ENCODE assay signal across 14 cellular contexts in the genomic region with DNA sequence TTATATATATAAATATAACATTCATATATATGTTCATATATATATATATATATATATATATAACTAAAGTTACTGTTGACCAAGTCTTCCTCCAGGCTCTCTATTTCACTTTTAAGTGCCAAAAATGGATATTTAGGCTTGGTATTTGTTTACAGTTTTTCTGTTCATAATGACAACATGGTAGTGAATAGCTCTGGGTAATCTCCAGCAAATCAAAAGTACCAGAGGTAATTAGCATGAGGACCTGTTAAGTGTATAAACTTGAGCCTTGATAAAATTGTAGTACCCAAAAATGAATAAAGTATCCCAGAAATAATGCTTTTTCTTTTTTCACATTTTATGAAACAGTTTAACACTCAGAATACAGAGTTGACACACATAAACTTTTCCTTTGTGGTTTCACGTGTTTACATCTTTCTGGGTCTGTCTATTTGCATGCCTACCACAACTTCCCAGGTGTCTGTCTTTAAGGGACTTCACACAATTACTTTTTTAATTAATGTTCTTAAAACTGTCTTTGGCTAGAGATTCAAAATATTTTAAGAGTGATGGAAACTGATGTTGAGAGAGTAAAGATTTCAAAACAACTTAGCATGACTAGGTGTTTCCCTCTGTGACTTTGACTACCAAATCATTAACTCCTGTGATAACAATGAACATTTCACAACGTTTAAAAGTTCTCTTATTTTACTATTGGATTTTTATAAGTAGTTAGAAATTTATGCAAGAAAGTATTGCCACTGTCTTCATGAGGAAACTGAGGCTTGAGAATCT. TPM values are rescaled to one million over a fixed set of nuclear protein-coding genes. Genes with fewer than 3 reads are reported as not detected.
A peak's percentile ranks its signal among the peaks of the same experiment; 100 is the strongest.
DNase-seq lines count a peak whose midpoint lies in the region; ATAC-seq, FAIRE-seq and TF ChIP-seq lines count a peak whose summit lies in the region.
"Had no signal": no experiment of that assay in that cellular context is flagged by ENCODE, and none has a peak within 500 bp of the region (broad histone marks: within the 10 kb centered on the region; RNA-seq: fewer than 3 reads in every experiment).

No MANE protein-coding gene starts in this region.

- H3K27ac Mint-ChIP-seq in T-helper 2 cell treated with Interferon-gamma antibody and Interleukin-4, amounts not matched to agents 5 μg/mL and 100 μg/mL, for 36 hours = peak overlapping the region; percentile 49
- H3K27ac Mint-ChIP-seq: dendritic cell treated with granulocyte-macrophage colony-stimulating factor and Interleukin-4, amounts not matched to agents 40 ng/mL and 50 ng/mL, for 4 days had no signal

- CTCF ChIA-PET in HepG2 (lab: Yijun Ruan, JAX; ENCODE audit: low intra/inter-chr PET ratio, low total read pairs) = no interaction called here

- no peak overlapping the region for H2BK120ac ChIP-seq in mesendoderm (ENCODE audit: low read depth, low read length)

- TF ChIP-seq POLR2A in HepG2 (IDR thresholded peaks at IDR 0.05; ENCODE audit: insufficient read depth in 1 of 2, low read depth in 2 of 2, low read length in 2 of 2) (no peak), gastrocnemius medialis (IDR thresholded peaks at IDR 0.05) (no peak)

- H2BK15ac ChIP-seq in mesendoderm (replicated peaks; ENCODE audit: low read depth) = no peak overlapping the region

- no peak overlapping the region for H3K4ac ChIP-seq in mesendoderm (ENCODE audit: low read depth, low read length)

- peaks cover 2% of the 10 kb centered on the region for H3K79me1 ChIP-seq in mesendoderm (ENCODE audit: low read length)

- H3K4me1 ChIP-seq in HepG2 (ENCODE audit: insufficient read depth, low read length) = no peaks in the 10 kb centered on the region
- no peaks in the 10 kb centered on the region for H3K4me1 ChIP-seq in mesendoderm (ENCODE audit: control insufficient read depth, low read depth, low read length)
- H3K4me1 ChIP-seq in gastrocnemius medialis = no peaks in the 10 kb centered on the region

- peaks cover 10% of the 10 kb centered on the region for H3K36me3 Mint-ChIP-seq in T-helper 2 cell treated with Interferon-gamma antibody and Interleukin-4, amounts not matched to agents 5 μg/mL and 100 μg/mL, for 36 hours (ENCODE audit: low read depth)

- H3K4me2 ChIP-seq in HepG2 (ENCODE audit: low read depth, low read length) (no peak overlapping the region), mesendoderm (ENCODE audit: low read length) (no peak overlapping the region)

- H3K36me3 ChIP-seq in HepG2 (replicated peaks in 1 of 2; ENCODE audit: control insufficient read depth in 1 of 2, insufficient read depth in 2 of 2, low read length in 2 of 2) (peaks cover 7 to 22% of the 10 kb centered on the region in 2 experiments; a peak in 4 of 5 replicates), mesendoderm (ENCODE audit: control insufficient read depth, insufficient read depth, low read length) (no peaks in the 10 kb centered on the region), gastrocnemius medialis (peaks cover 0 to 28% of the 10 kb centered on the region in 2 donors)

- no peak overlapping the region for H2AFZ ChIP-seq in HepG2 (ENCODE audit: low read length)

- POLR2A ChIA-PET in HepG2 (lab: Yijun Ruan, JAX) = no interaction called here

- DNase-seq in AG10803 (ENCODE audit: low read depth) = peak; percentile 12
- DNase-seq in GM18507 (ENCODE audit: extremely low spot score, insufficient read length, low read depth) = no peak
- DNase-seq in T-helper 2 cell treated with Interferon-gamma antibody and Interleukin-4, amounts not matched to agents 5 μg/mL and 100 μg/mL, for 36 hours (ENCODE audit: low spot score) = no peak
- DNase-seq in fibroblast of villous mesenchyme (ENCODE audit: low read depth) = peak; percentile 57
- DNase-seq in HepG2 (ENCODE audit: low spot score) = no peak
- DNase-seq in mesendoderm = no peak
- DNase-seq in DMS79 treated with DMSO at 0.1 percent for 48 hours (lab: John Stamatoyannopoulos, UW) = no peak
- DNase-seq in gastrocnemius medialis = no peak
- DNase-seq: C1 segment of cervical spinal cord, Kasumi-1 had no signal

- intact Hi-C loops in HepG2 (cut with micrococcal nuclease; ENCODE audit: unreplicated experiment) = no loop called here
- intact Hi-C loops in gastrocnemius medialis (cut with DNase I; ENCODE audit: low total_unique reads) = no loop called here

- no peaks in the 10 kb centered on the region for H3K9me3 Mint-ChIP-seq in T-helper 2 cell treated with Interferon-gamma antibody and Interleukin-4, amounts not matched to agents 5 μg/mL and 100 μg/mL, for 36 hours
- H3K9me3 Mint-ChIP-seq: dendritic cell treated with granulocyte-macrophage colony-stimulating factor and Interleukin-4, amounts not matched to agents 40 ng/mL and 50 ng/mL, for 4 days had no signal

- no peak overlapping the region for H2BK5ac ChIP-seq in mesendoderm (ENCODE audit: low read length)

- BruUV-seq in HepG2 (replicated peaks; lab: Mats Ljungman, UMichigan) = no TSS peak

- H3K27ac ChIP-seq in HepG2 (ENCODE audit: extremely low read length, insufficient read depth, low read length) (no peak overlapping the region), mesendoderm (ENCODE audit: low read depth, low read length) (no peak overlapping the region), gastrocnemius medialis (peak overlapping the region in 1 of 4 donors; percentile 16)

- H3K9ac ChIP-seq in HepG2 (ENCODE audit: insufficient read depth, low read depth, low read length) (no peak overlapping the region), mesendoderm (ENCODE audit: low read length) (no peak overlapping the region)

- H3K27me3 ChIP-seq in HepG2 (ENCODE audit: control insufficient read depth in 1 of 2, insufficient read depth in 2 of 2, low read length in 2 of 2) (no peaks in the 10 kb centered on the region), mesendoderm (ENCODE audit: insufficient read depth, low read length, poor library complexity) (no peaks in the 10 kb centered on the region), gastrocnemius medialis (no peaks in the 10 kb centered on the region)

- H3K79me2 ChIP-seq in HepG2 (ENCODE audit: insufficient read depth, low read length) = no peaks in the 10 kb centered on the region
- no peaks in the 10 kb centered on the region for H3K79me2 ChIP-seq in mesendoderm (ENCODE audit: control insufficient read depth, insufficient read depth, low read length)

- no peak overlapping the region for H3K56ac ChIP-seq in mesendoderm (ENCODE audit: low read length)

- no peaks in the 10 kb centered on the region for H3K27me3 Mint-ChIP-seq in T-helper 2 cell treated with Interferon-gamma antibody and Interleukin-4, amounts not matched to agents 5 μg/mL and 100 μg/mL, for 36 hours (ENCODE audit: low read depth)
- H3K27me3 Mint-ChIP-seq: dendritic cell treated with granulocyte-macrophage colony-stimulating factor and Interleukin-4, amounts not matched to agents 40 ng/mL and 50 ng/mL, for 4 days had no signal

- no peak overlapping the region for H4K5ac ChIP-seq in mesendoderm (ENCODE audit: low read length)

- in situ Hi-C loops in HepG2 (cut with HindIII; ENCODE audit: extremely low pct_ligation_motif_present, low pct_unique_long_range_greater_than_20kb) (no loop called here), gastrocnemius medialis (cut with MboI; ENCODE audit: low sequenced_read_pairs in 4 of 4) (no loop called here)

- peaks cover 11% of the 10 kb centered on the region for H3K4me1 Mint-ChIP-seq in T-helper 2 cell treated with Interferon-gamma antibody and Interleukin-4, amounts not matched to agents 5 μg/mL and 100 μg/mL, for 36 hours (ENCODE audit: low read depth)

- ATAC-seq in HepG2 = no peak
- ATAC-seq in gastrocnemius medialis = no peak
- ATAC-seq: Panc1 had no signal

- no peak overlapping the region for H4K8ac ChIP-seq in mesendoderm (ENCODE audit: low read depth, low read length)

- TF ChIP-seq RAD21 in HepG2 (CRISPR knock-in tag; IDR thresholded peaks at IDR 0.05) = no peak

- H3K23ac ChIP-seq in mesendoderm (ENCODE audit: low read length) = no peak overlapping the region

- TF ChIP-seq EP300 in HepG2 (IDR thresholded peaks at IDR 0.05; ENCODE audit: low read depth in 2 of 2, low read length in 2 of 2) (no peak), HepG2 (CRISPR knock-in tag; IDR thresholded peaks at IDR 0.05; ENCODE audit: borderline replicate concordance) (no peak)

- H3K9me3 ChIP-seq in HepG2 (ENCODE audit: low read length) = no peaks in the 10 kb centered on the region
- H3K9me3 ChIP-seq in gastrocnemius medialis = no peaks in the 10 kb centered on the region

- no peaks in the 10 kb centered on the region for H4K20me1 ChIP-seq in HepG2 (ENCODE audit: insufficient read depth, low read length)

- H3K4me3 ChIP-seq in AG10803 (ENCODE audit: low read length) (no peak overlapping the region), fibroblast of villous mesenchyme (ENCODE audit: low read depth, low read length) (no peak overlapping the region), HepG2 (replicated peaks in 1 of 3; ENCODE audit: insufficient read depth in 1 of 3, low read depth in 2 of 3, low read length in 3 of 3) (no peak overlapping the region), mesendoderm (ENCODE audit: low read length) (no peak overlapping the region), gastrocnemius medialis (no peak overlapping the region)

- no peak overlapping the region for H2AK5ac ChIP-seq in mesendoderm (ENCODE audit: low read length)

- TF ChIP-seq CTCF in AG10803 (conservative IDR thresholded peaks at IDR 0.05; ENCODE audit: low read length) (no peak), fibroblast of villous mesenchyme (IDR thresholded peaks at IDR 0.05; ENCODE audit: insufficient read depth, low read depth, low read length) (no peak), HepG2 (CRISPR knock-in tag; IDR thresholded peaks at IDR 0.05) (no peak), gastrocnemius medialis (IDR thresholded peaks at IDR 0.05 in 4 of 5, conservative IDR thresholded peaks at IDR 0.05 in 1 of 5) (no peak)

- WGBS in HepG2 (ENCODE audit: low lambda C conversion rate) = 66% methylated on average over 2 of the region's 2 CpGs
- no CpG with 5 or more reads among the region's 2 CpGs for WGBS in mesendoderm (ENCODE audit: extremely low coverage, insufficient coverage, low lambda C conversion rate)

- peak; percentile 77 for FAIRE-seq in GM18507 (lab: Jason Lieb, UNC)
- no peak for FAIRE-seq in HepG2 (lab: Jason Lieb, UNC)
- FAIRE-seq: frontal cortex, TTC549 had no signal

- H3K4me3 Mint-ChIP-seq in T-helper 2 cell treated with Interferon-gamma antibody and Interleukin-4, amounts not matched to agents 5 μg/mL and 100 μg/mL, for 36 hours = peak overlapping the region; percentile 10
- H3K4me3 Mint-ChIP-seq: dendritic cell treated with granulocyte-macrophage colony-stimulating factor and Interleukin-4, amounts not matched to agents 40 ng/mL and 50 ng/mL, for 4 days had no signal

- no peak overlapping the region for H3K18ac ChIP-seq in mesendoderm (ENCODE audit: low read length)

RNA-seq across cellular contexts. Expression of a gene that starts 47.9 kb away (rescaled TPM):
- 37.4 and 50.5 TPM in 2 replicates for total RNA-seq in fibroblast of villous mesenchyme
- total RNA-seq in HepG2 (2016; rRNA removed; fragmentation: Illumina TruSeq; extraction: Trizol) = 41.5 and 56.5 TPM in 2 replicates
- total RNA-seq in HepG2 (2016; cell fraction: cytosol; rRNA removed; fragmentation: Illumina TruSeq; extraction: Trizol; ENCODE audit: low read depth) = 21.9 and 22.8 TPM in 2 replicates
- total RNA-seq in HepG2 (2016; cell fraction: insoluble cytoplasmic fraction; rRNA removed; fragmentation: Illumina TruSeq; extraction: Trizol) = 43.2 and 59.4 TPM in 2 replicates
- total RNA-seq in HepG2 (2016; cell fraction: membrane; rRNA removed; fragmentation: Illumina TruSeq; extraction: Trizol) = 33.4 and 37.3 TPM in 2 replicates
- total RNA-seq in HepG2 (2016; cell fraction: nucleus; rRNA removed; fragmentation: Illumina TruSeq; extraction: Trizol) = 29.0 and 30.5 TPM in 2 replicates
- 11.1 and 13.7 TPM in 2 replicates for polyA plus RNA-seq in HepG2 (2011; rRNA removed)
- 7.5 and 9.3 TPM in 2 replicates for polyA plus RNA-seq in HepG2 (2011; cell fraction: cytosol; rRNA removed)
- 8.0 and 8.3 TPM in 2 replicates for polyA plus RNA-seq in HepG2 (2011; cell fraction: nucleus; rRNA removed)
- 21.0 and 21.9 TPM in 2 replicates for polyA plus RNA-seq in HepG2 (2012)
- 11.5 and 14.3 TPM in 2 replicates for polyA plus RNA-seq in HepG2 (2016; cell fraction: cytosol; fragmentation: Illumina TruSeq; extraction: Trizol; ENCODE audit: low read depth)
- 46.9 and 47.4 TPM in 2 replicates for polyA plus RNA-seq in HepG2 (2016; cell fraction: insoluble cytoplasmic fraction; fragmentation: Illumina TruSeq; extraction: Trizol; ENCODE audit: low read depth)
- 18.7 and 20.4 TPM in 2 replicates for polyA plus RNA-seq in HepG2 (2016; cell fraction: membrane; fragmentation: Illumina TruSeq; extraction: Trizol; ENCODE audit: low read depth)
- 27.9 and 30.3 TPM in 2 replicates for polyA plus RNA-seq in HepG2 (2016; cell fraction: nucleus; fragmentation: Illumina TruSeq; extraction: Trizol; ENCODE audit: insufficient read depth, low read depth)
- polyA minus RNA-seq in HepG2 (2011; rRNA and poly(A)+ RNA removed; ENCODE audit: low replicate concordance) = 24.6 and 51.3 TPM in 2 replicates
- polyA minus RNA-seq in HepG2 (2011; cell fraction: cytosol; rRNA and poly(A)+ RNA removed) = 19.4 and 23.3 TPM in 2 replicates
- polyA minus RNA-seq in HepG2 (2011; cell fraction: nucleus; rRNA and poly(A)+ RNA removed) = 26.1 and 38.8 TPM in 2 replicates
- 29.4 TPM for polyA plus RNA-seq in mesendoderm (2013, experiment 1 of 2)
- 29.3 TPM for polyA plus RNA-seq in mesendoderm (2013, experiment 2 of 2)
- 10 to 100 TPM; 55.4 to 94.8 (median 87.2) TPM for total RNA-seq in gastrocnemius medialis

Comparison
In these comparisons a context has a peak if more than half of its experiments do, and no peak if none do; other contexts are left out.
1. DNase-seq: peak in AG10803 (single experiment) and fibroblast of villous mesenchyme (single experiment); none in GM18507 (single experiment), T-helper 2 cell treated with Interferon-gamma antibody and Interleukin-4, amounts not matched to agents 5 μg/mL and 100 μg/mL, for 36 hours (single experiment), HepG2 (single experiment), mesendoderm (single experiment), DMS79 treated with DMSO at 0.1 percent for 48 hours (single experiment) and gastrocnemius medialis (0 of 2).